20 cellular contexts compared by ENCODE assay signal in the genomic region with DNA sequence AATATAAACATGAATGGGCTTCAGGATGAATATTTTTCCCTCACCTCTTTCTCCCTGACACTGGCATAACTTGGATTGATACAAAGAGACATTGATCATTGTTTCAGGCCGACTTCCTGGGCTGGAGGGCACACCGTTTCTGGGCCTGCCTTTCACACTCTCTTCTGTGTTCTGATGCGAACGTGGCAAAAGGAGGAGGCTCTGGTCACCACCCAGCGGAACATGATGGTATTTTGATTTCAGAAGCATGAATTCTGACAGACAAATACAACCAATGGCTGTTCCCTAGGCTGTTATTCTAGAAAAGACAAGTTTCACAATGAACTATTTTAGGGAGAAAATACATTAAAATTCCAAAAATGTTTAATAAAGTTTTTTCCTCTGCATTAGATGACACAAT.
"Had no signal": no experiment of that assay in that cellular context is flagged by ENCODE, and none has a peak within 500 bp of the region (broad histone marks: within the 10 kb centered on the region; RNA-seq: fewer than 3 reads in every experiment).

No MANE protein-coding gene starts in this region.

- H3K4me3 ChIP-seq: esophagus squamous epithelium, thyroid gland had no signal

- H3K4me1 ChIP-seq: esophagus squamous epithelium, thyroid gland had no signal

- H3K4me1 Mint-ChIP-seq: activated CD4-positive, alpha-beta T cell treated with anti-CD3 and anti-CD28 coated beads, Interleukin-2, amount 10 ng/mL, durations not matched to agents 7 days and 5 days; activated naive CD8-positive, alpha-beta T cell treated with anti-CD3 and anti-CD28 coated beads for 36 hours; central memory CD8-positive, alpha-beta T cell; stimulated activated naive B cell treated with anti-CD40 and anti-IgM and Interleukin-4, amounts not matched to agents 10 μg/mL and 1 μg/mL and 100 μg/mL, for 72 hours had no signal

- H3K9me3 Mint-ChIP-seq: activated naive CD8-positive, alpha-beta T cell treated with anti-CD3 and anti-CD28 coated beads for 36 hours; activated T-cell treated with anti-CD3 and anti-CD28 coated beads, Interleukin-2, amount 50 U/mL, for 72 hours had no signal

- H3K27me3 ChIP-seq: esophagus squamous epithelium, thyroid gland had no signal

- H3K36me3 Mint-ChIP-seq: activated naive CD8-positive, alpha-beta T cell treated with anti-CD3 and anti-CD28 coated beads for 36 hours; brain; natural killer cell treated with Interleukin-12 subunit alpha and Interleukin-12 subunit beta and Interleukin-15 and Interleukin-18, amount 100 ng/mL, for 72 hours; stimulated activated naive B cell treated with anti-CD40 and anti-IgM and Interleukin-4, amounts not matched to agents 10 μg/mL and 1 μg/mL and 100 μg/mL, for 72 hours had no signal

- H3K9me3 ChIP-seq: esophagus squamous epithelium, thyroid gland had no signal

- H3K27ac ChIP-seq: esophagus squamous epithelium, thyroid gland had no signal

- H3K27ac Mint-ChIP-seq: activated CD4-positive, alpha-beta T cell treated with anti-CD3 and anti-CD28 coated beads, Interleukin-2, amount 10 ng/mL, durations not matched to agents 7 days and 5 days; activated naive CD8-positive, alpha-beta T cell treated with anti-CD3 and anti-CD28 coated beads for 36 hours; activated T-cell treated with anti-CD3 and anti-CD28 coated beads, Interleukin-2, amount 50 U/mL, for 72 hours; brain; natural killer cell treated with Interleukin-12 subunit alpha and Interleukin-12 subunit beta and Interleukin-15 and Interleukin-18, amount 100 ng/mL, for 72 hours; stimulated activated naive B cell treated with anti-CD40 and anti-IgM and Interleukin-4, amounts not matched to agents 10 μg/mL and 1 μg/mL and 100 μg/mL, for 72 hours had no signal

- H3K4me3 Mint-ChIP-seq: activated CD4-positive, alpha-beta T cell treated with anti-CD3 and anti-CD28 coated beads, Interleukin-2, amount 10 ng/mL, durations not matched to agents 7 days and 5 days; activated naive CD8-positive, alpha-beta T cell treated with anti-CD3 and anti-CD28 coated beads for 36 hours; activated T-cell treated with anti-CD3 and anti-CD28 coated beads, Interleukin-2, amount 50 U/mL, for 72 hours; brain; central memory CD8-positive, alpha-beta T cell; natural killer cell treated with Interleukin-12 subunit alpha and Interleukin-12 subunit beta and Interleukin-15 and Interleukin-18, amount 100 ng/mL, for 72 hours; stimulated activated naive B cell treated with anti-CD40 and anti-IgM and Interleukin-4, amounts not matched to agents 10 μg/mL and 1 μg/mL and 100 μg/mL, for 72 hours had no signal

- DNase-seq: activated CD4-positive, alpha-beta T cell treated with anti-CD3 and anti-CD28 coated beads, Interleukin-2, amount 10 ng/mL, durations not matched to agents 7 days and 5 days; activated CD4-positive, CD25-positive, alpha-beta regulatory T cell; activated CD8-positive, alpha-beta memory T cell treated with anti-CD3 and anti-CD28 coated beads, Interleukin-2, amount 50 U/mL, for 48 hours; activated gamma-delta T cell treated with Interleukin-2 at 50 U/mL for 16 hours; activated naive CD8-positive, alpha-beta T cell treated with anti-CD3 and anti-CD28 coated beads for 36 hours; activated T-cell treated with anti-CD3 and anti-CD28 coated beads, Interleukin-2, amount 50 U/mL, for 72 hours; amygdala; cortex of kidney; effector CD4-positive, alpha-beta T cell; esophagus squamous epithelium; hippocampal formation; kidney glomerular epithelial cell; mesendoderm; nucleus accumbens; stimulated activated CD4-positive, alpha-beta T cell treated with anti-CD3 and anti-CD28 coated beads, Interleukin-2, amount 100 ng/mL, for 48 hours; stimulated activated naive B cell treated with anti-CD40 and anti-IgM and Interleukin-4, amounts not matched to agents 10 μg/mL and 1 μg/mL and 100 μg/mL, for 72 hours; thyroid gland had no signal

- H3K27me3 Mint-ChIP-seq: activated CD4-positive, alpha-beta T cell treated with anti-CD3 and anti-CD28 coated beads, Interleukin-2, amount 10 ng/mL, durations not matched to agents 7 days and 5 days had no signal
